20 cellular contexts compared by ENCODE assay signal in genomic region chr17:76437467-76438402, GRCh38. TPM values are rescaled to one million over a fixed set of nuclear protein-coding genes. Genes with fewer than 3 reads are reported as not detected.
DNase-seq lines count a peak whose midpoint lies in the region; ATAC-seq and TF ChIP-seq lines count a peak whose summit lies in the region.
"Had no signal": no experiment of that assay in that cellular context is flagged by ENCODE, and none has a peak within 500 bp of the region (broad histone marks: within the 10 kb centered on the region; RNA-seq: fewer than 3 reads in every experiment).

No MANE protein-coding gene starts in this region.

- H3K9me3 Mint-ChIP-seq in activated naive CD8-positive, alpha-beta T cell treated with anti-CD3 and anti-CD28 coated beads, Interleukin-2, amount 50 U/mL, for 24 hours, result no peaks in the 10 kb centered on the region
- H3K9me3 Mint-ChIP-seq: CD4-positive, alpha-beta memory T cell had no signal

- H3K27me3 Mint-ChIP-seq in activated naive CD8-positive, alpha-beta T cell treated with anti-CD3 and anti-CD28 coated beads, Interleukin-2, amount 50 U/mL, for 24 hours, result no peaks in the 10 kb centered on the region
- H3K27me3 Mint-ChIP-seq: CD4-positive, alpha-beta memory T cell had no signal

- no peaks in the 10 kb centered on the region; the same call in 1 of the 2 replicates for H3K36me3 ChIP-seq in H7 (replicated peaks; ENCODE audit: control insufficient read depth, insufficient read depth, low read length)

- no peaks in the 10 kb centered on the region for H3K27me3 ChIP-seq in H7 (ENCODE audit: control insufficient read depth, insufficient read depth, low read length)
- H3K27me3 ChIP-seq: BE2C had no signal

- no peak overlapping the region for H3K4me3 Mint-ChIP-seq in activated naive CD8-positive, alpha-beta T cell treated with anti-CD3 and anti-CD28 coated beads, Interleukin-2, amount 50 U/mL, for 24 hours
- H3K4me3 Mint-ChIP-seq: CD4-positive, alpha-beta memory T cell had no signal

- H3K4me3 ChIP-seq in epithelial cell of esophagus (ENCODE audit: low read length), result no peak overlapping the region
- no peak overlapping the region for H3K4me3 ChIP-seq in H7 (ENCODE audit: insufficient read depth, low read depth, low read length)
- H3K4me3 ChIP-seq: PC-9 had no signal

- peak; percentile 23 for DNase-seq in COR-L47 (lab: John Stamatoyannopoulos, UW)
- peak; percentile 91 for DNase-seq in G401 (ENCODE audit: low spot score)
- DNase-seq in NCI-H526 (lab: John Stamatoyannopoulos, UW), result peak; percentile 39 to 83
- DNase-seq in epithelial cell of esophagus (ENCODE audit: low read depth), result peak; percentile 24
- no peak for DNase-seq in activated naive CD8-positive, alpha-beta T cell treated with anti-CD3 and anti-CD28 coated beads, Interleukin-2, amount 50 U/mL, for 24 hours
- DNase-seq in H7, result no peak
- DNase-seq: BE2C; CD4-positive, alpha-beta memory T cell; EL; HCEC 1CT; KBM-7; NCI-H1092; NCI-H187; NCI-H2171; PC-9 had no signal

- no peak overlapping the region for H3K27ac Mint-ChIP-seq in activated naive CD8-positive, alpha-beta T cell treated with anti-CD3 and anti-CD28 coated beads, Interleukin-2, amount 50 U/mL, for 24 hours

- TF ChIP-seq CTCF in epithelial cell of esophagus (IDR thresholded peaks at IDR 0.05; ENCODE audit: insufficient read depth, low read depth, low read length, missing control alignments), result no peak

- in situ Hi-C loops in G401 (cut with HindIII; ENCODE audit: low sequenced_read_pairs), result no loop called here

- peaks cover 7% of the 10 kb centered on the region for H3K36me3 Mint-ChIP-seq in activated naive CD8-positive, alpha-beta T cell treated with anti-CD3 and anti-CD28 coated beads, Interleukin-2, amount 50 U/mL, for 24 hours (ENCODE audit: low read depth)

- no peak for ATAC-seq in activated naive CD8-positive, alpha-beta T cell treated with anti-CD3 and anti-CD28 coated beads, Interleukin-2, amount 50 U/mL, for 24 hours
- ATAC-seq in GM18868 (IDR thresholded peaks at IDR 0.05; ENCODE audit: unreplicated experiment), result no peak
- ATAC-seq: Right ventricle myocardium inferior, SK-N-SH treated with all-trans-retinoic acid at 6 μM for 48 hours had no signal

- peaks cover 19% of the 10 kb centered on the region for H3K4me1 Mint-ChIP-seq in activated naive CD8-positive, alpha-beta T cell treated with anti-CD3 and anti-CD28 coated beads, Interleukin-2, amount 50 U/mL, for 24 hours

RNA-seq across cellular contexts. Expression of gene UBE2O, which starts 15.2 kb away (rescaled TPM):
- total RNA-seq in G401 (2014; rRNA removed; shearing (Covaris generic)), result 30.5 and 34.9 TPM in 2 replicates
- 52.2 and 58.7 TPM in 2 replicates for total RNA-seq in H7 (2014; rRNA removed; shearing (Covaris generic))

RNA-seq across cellular contexts. Expression of gene AANAT, which starts 29.7 kb away (rescaled TPM):
- total RNA-seq in G401 (2014; rRNA removed; shearing (Covaris generic)), result not detected in 2 replicates
- 0.17 TPM in 1 of 2 replicates, not detected in the other for total RNA-seq in H7 (2014; rRNA removed; shearing (Covaris generic))
- total RNA-seq: CD4-positive, alpha-beta memory T cell; M059J; PC-9; Right ventricle myocardium inferior; T-helper 1 cell treated with Interleukin-12 subunit alpha and Interleukin-12 subunit beta and Interleukin-4 antibody, amounts not matched to agents 30 ng/mL and 1 ng/mL, for 36 hours had no signal

RNA-seq across cellular contexts. Expression of gene SPHK1, which starts 53.3 kb away (rescaled TPM):
- total RNA-seq in G401 (2014; rRNA removed; shearing (Covaris generic)), result 5.8 and 10.6 TPM in 2 replicates
- total RNA-seq in H7 (2014; rRNA removed; shearing (Covaris generic)), result 1.9 and 4.8 TPM in 2 replicates

Comparison
In these comparisons a context has a peak if more than half of its experiments do, and no peak if none do; other contexts are left out.
1. DNase-seq: peak in COR-L47 (single experiment), G401 (single experiment), NCI-H526 (2 of 2) and epithelial cell of esophagus (single experiment); none in activated naive CD8-positive, alpha-beta T cell treated with anti-CD3 and anti-CD28 coated beads, Interleukin-2, amount 50 U/mL, for 24 hours (single experiment) and H7 (single experiment).